ENCODE assay signal across 8 cellular contexts in genomic region chr19:2327773-2328400, GRCh38. TPM values are rescaled to one million over a fixed set of nuclear protein-coding genes. Genes with fewer than 3 reads are reported as not detected.
A peak's percentile ranks its signal among the peaks of the same experiment; 100 is the strongest.
DNase-seq lines count a peak whose midpoint lies in the region; ATAC-seq and TF ChIP-seq lines count a peak whose summit lies in the region.

No MANE protein-coding gene starts in this region.

- WGBS in esophagus muscularis mucosa, result under 1% methylated on average over 18 of the region's 18 CpGs

- H3K9me3 Mint-ChIP-seq in activated CD8-positive, alpha-beta memory T cell treated with anti-CD3 and anti-CD28 coated beads, Interleukin-2, amount 10 ng/mL, durations not matched to agents 7 days and 5 days (ENCODE audit: low read depth), result no peaks in the 10 kb centered on the region
- no peaks in the 10 kb centered on the region for H3K9me3 Mint-ChIP-seq in naive thymus-derived CD8-positive, alpha-beta T cell

- intact Hi-C loops in esophagus muscularis mucosa (cut with DNase I), result loop anchor here (5.0 kb wide), 2 partner anchors 51 to 176 kb away; partner anchors contain the start of gene AP3D1

- CTCF ChIA-PET in activated CD8-positive, alpha-beta memory T cell treated with anti-CD3 and anti-CD28 coated beads, Interleukin-2, amount 10 ng/mL, durations not matched to agents 7 days and 5 days (lab: Charles Lee), result interaction anchor here (0.6 to 1.5 kb wide), 11 partner anchors 39 to 623 kb away, joined by 3 to 5 read pairs (median 3); partner anchors contain the start of gene PLEKHJ1

- ATAC-seq in GM19455 (IDR thresholded peaks at IDR 0.05; ENCODE audit: unreplicated experiment), result peak; percentile 2
- ATAC-seq in activated CD8-positive, alpha-beta memory T cell treated with anti-CD3 and anti-CD28 coated beads, Interleukin-2, amount 10 ng/mL, durations not matched to agents 7 days and 5 days, result peak; percentile 87
- ATAC-seq in naive thymus-derived CD8-positive, alpha-beta T cell, result peak; percentile 1 to 44

- no peak for TF ChIP-seq POLR2A in esophagus muscularis mucosa (IDR thresholded peaks at IDR 0.05; ENCODE audit: low read depth)

- H3K36me3 ChIP-seq in esophagus muscularis mucosa, result peaks cover 5 to 33% (median 31%) of the 10 kb centered on the region in 4 donors

- H3K4me3 ChIP-seq in esophagus muscularis mucosa, result peak overlapping the region; percentile 87 to 100 (median 92)

- no peak for TF ChIP-seq CTCF in esophagus muscularis mucosa (IDR thresholded peaks at IDR 0.05)

- H3K27ac ChIP-seq in esophagus muscularis mucosa (replicated peaks in 1 of 4) (peak overlapping the region; percentile 76 to 85 (median 81)), substantia nigra (ENCODE audit: low read depth, low read length, poor library complexity, severe bottlenecking) (peak overlapping the region; percentile 64)

- POLR2A ChIA-PET in naive thymus-derived CD8-positive, alpha-beta T cell (lab: Charles Lee), result interaction anchor here (0.6 to 1.7 kb wide), 20 partner anchors 9 to 1464 kb away, joined by 3 to 11 read pairs (median 4); partner anchors contain the start of genes GADD45B, LMNB2, PLEKHJ1 and REEP6

- H3K27me3 Mint-ChIP-seq in activated CD8-positive, alpha-beta memory T cell treated with anti-CD3 and anti-CD28 coated beads, Interleukin-2, amount 10 ng/mL, durations not matched to agents 7 days and 5 days, result no peaks in the 10 kb centered on the region
- no peaks in the 10 kb centered on the region for H3K27me3 Mint-ChIP-seq in naive thymus-derived CD8-positive, alpha-beta T cell

- no peak for TF ChIP-seq EP300 in esophagus muscularis mucosa (IDR thresholded peaks at IDR 0.05)

- H3K27me3 ChIP-seq in esophagus muscularis mucosa, result no peaks in the 10 kb centered on the region

- H3K36me3 Mint-ChIP-seq in activated CD8-positive, alpha-beta memory T cell treated with anti-CD3 and anti-CD28 coated beads, Interleukin-2, amount 10 ng/mL, durations not matched to agents 7 days and 5 days, result peaks cover 15% of the 10 kb centered on the region
- H3K36me3 Mint-ChIP-seq in naive thymus-derived CD8-positive, alpha-beta T cell, result peaks cover 0 to 31% (median 10%) of the 10 kb centered on the region in 3 donors

- peak overlapping the region; percentile 99 for H3K27ac Mint-ChIP-seq in activated CD8-positive, alpha-beta memory T cell treated with anti-CD3 and anti-CD28 coated beads, Interleukin-2, amount 10 ng/mL, durations not matched to agents 7 days and 5 days
- H3K27ac Mint-ChIP-seq in naive thymus-derived CD8-positive, alpha-beta T cell, result peak overlapping the region; percentile 94 to 100 (median 99)

- H3K4me1 Mint-ChIP-seq in activated CD8-positive, alpha-beta memory T cell treated with anti-CD3 and anti-CD28 coated beads, Interleukin-2, amount 10 ng/mL, durations not matched to agents 7 days and 5 days, result peaks cover 53% of the 10 kb centered on the region
- H3K4me1 Mint-ChIP-seq in naive thymus-derived CD8-positive, alpha-beta T cell, result peaks cover 39 to 76% (median 70%) of the 10 kb centered on the region in 4 donors

- H3K9me3 ChIP-seq in esophagus muscularis mucosa, result no peaks in the 10 kb centered on the region

- DNase-seq in AML-193 (lab: John Stamatoyannopoulos, UW), result peak; percentile 80 to 83
- DNase-seq in NCI-H69 (lab: John Stamatoyannopoulos, UW), result peak; percentile 82
- peak; percentile 85 for DNase-seq in activated CD8-positive, alpha-beta memory T cell treated with anti-CD3 and anti-CD28 coated beads, Interleukin-2, amount 10 ng/mL, durations not matched to agents 7 days and 5 days
- DNase-seq in esophagus muscularis mucosa (ENCODE audit: extremely low spot score), result no peak
- DNase-seq in naive thymus-derived CD8-positive, alpha-beta T cell, result peak in 8 of 10 donors; percentile 36 to 74 (median 51)
- peak in 6 of 49 donors; percentile 4 to 37 (median 24) for DNase-seq in substantia nigra (lab: John Stamatoyannopoulos, UW)
- DNase-seq in H4 (ENCODE audit: low spot score), result no peak

- H3K4me1 ChIP-seq in esophagus muscularis mucosa, result peaks cover 51 to 67% (median 61%) of the 10 kb centered on the region in 4 donors

- peak overlapping the region; percentile 87 for H3K4me3 Mint-ChIP-seq in activated CD8-positive, alpha-beta memory T cell treated with anti-CD3 and anti-CD28 coated beads, Interleukin-2, amount 10 ng/mL, durations not matched to agents 7 days and 5 days
- peak overlapping the region; percentile 95 to 100 (median 99) for H3K4me3 Mint-ChIP-seq in naive thymus-derived CD8-positive, alpha-beta T cell

RNA-seq across cellular contexts. Expression of gene LSM7, which starts 0.5 kb away (rescaled TPM):
- 100 to 1,000 TPM; 135 TPM for total RNA-seq in activated CD8-positive, alpha-beta memory T cell treated with anti-CD3 and anti-CD28 coated beads, Interleukin-2, amount 10 ng/mL, durations not matched to agents 7 days and 5 days
- total RNA-seq in esophagus muscularis mucosa, result 100 to 1,000 TPM in 3 of 4 donors, 10 to 100 TPM in 1; 76.4 to 113 (median 106) TPM
- total RNA-seq in naive thymus-derived CD8-positive, alpha-beta T cell, result 100 to 1,000 TPM in 1 of 2 experiments, 10 to 100 TPM in 1; 99.1 to 102 TPM
- 100 to 1,000 TPM; 187 to 197 (median 196) TPM for polyA plus RNA-seq in naive thymus-derived CD8-positive, alpha-beta T cell
- 235 and 259 TPM in 2 replicates for total RNA-seq in H4 (2014; rRNA removed; shearing (Covaris generic))

RNA-seq across cellular contexts. Expression of gene SPPL2B, which starts 0.6 kb away (rescaled TPM):
- total RNA-seq in activated CD8-positive, alpha-beta memory T cell treated with anti-CD3 and anti-CD28 coated beads, Interleukin-2, amount 10 ng/mL, durations not matched to agents 7 days and 5 days, result 10 to 100 TPM; 63.2 to 72.4 TPM
- total RNA-seq in esophagus muscularis mucosa, result 10 to 100 TPM; 25.0 to 42.4 (median 29.9) TPM
- total RNA-seq in naive thymus-derived CD8-positive, alpha-beta T cell, result 100 to 1,000 TPM; 166 to 175 TPM
- polyA plus RNA-seq in naive thymus-derived CD8-positive, alpha-beta T cell, result 10 to 100 TPM; 10.5 to 17.3 (median 11.0) TPM
- 9.3 and 10.2 TPM in 2 replicates for total RNA-seq in H4 (2014; rRNA removed; shearing (Covaris generic))

RNA-seq across cellular contexts. Expression of gene LINGO3, which starts 19.9 kb away (rescaled TPM):
- under 1 TPM; 0.32 to 0.40 TPM for total RNA-seq in activated CD8-positive, alpha-beta memory T cell treated with anti-CD3 and anti-CD28 coated beads, Interleukin-2, amount 10 ng/mL, durations not matched to agents 7 days and 5 days
- not detected for total RNA-seq in esophagus muscularis mucosa
- 1 to 10 TPM; 1.1 to 1.4 TPM for total RNA-seq in naive thymus-derived CD8-positive, alpha-beta T cell
- polyA plus RNA-seq in naive thymus-derived CD8-positive, alpha-beta T cell, result 1 to 10 TPM; 2.7 to 9.2 (median 5.1) TPM
- total RNA-seq in H4 (2014; rRNA removed; shearing (Covaris generic)), result 0.02 TPM in 1 of 2 replicates, not detected in the other

RNA-seq across cellular contexts. Expression of gene TMPRSS9, which starts 32.2 kb away (rescaled TPM):
- total RNA-seq in activated CD8-positive, alpha-beta memory T cell treated with anti-CD3 and anti-CD28 coated beads, Interleukin-2, amount 10 ng/mL, durations not matched to agents 7 days and 5 days, result not detected
- under 1 TPM in 1 of 4 donors, not detected in 3; 0.17 TPM for total RNA-seq in esophagus muscularis mucosa
- not detected for total RNA-seq in naive thymus-derived CD8-positive, alpha-beta T cell
- polyA plus RNA-seq in naive thymus-derived CD8-positive, alpha-beta T cell, result not detected
- total RNA-seq in H4 (2014; rRNA removed; shearing (Covaris generic)), result 0.45 TPM in 1 of 2 replicates, not detected in the other

RNA-seq across cellular contexts. Expression of gene PEAK3, which starts 45.9 kb away (rescaled TPM):
- total RNA-seq in activated CD8-positive, alpha-beta memory T cell treated with anti-CD3 and anti-CD28 coated beads, Interleukin-2, amount 10 ng/mL, durations not matched to agents 7 days and 5 days, result under 1 TPM in 1 of 2 experiments, not detected in 1; 0.54 TPM
- 1 to 10 TPM in 3 of 4 donors, under 1 TPM in 1; 0.78 to 2.3 (median 1.3) TPM for total RNA-seq in esophagus muscularis mucosa
- under 1 TPM; 0.14 to 0.23 TPM for total RNA-seq in naive thymus-derived CD8-positive, alpha-beta T cell
- under 1 TPM in 1 of 3 donors, not detected in 2; 0.15 TPM for polyA plus RNA-seq in naive thymus-derived CD8-positive, alpha-beta T cell
- 0.06 TPM in 1 of 2 replicates, not detected in the other for total RNA-seq in H4 (2014; rRNA removed; shearing (Covaris generic))

Comparison
In these comparisons a context has a peak if more than half of its experiments do, and no peak if none do; other contexts are left out.
1. DNase-seq: peak in AML-193 (2 of 2), NCI-H69 (single experiment), activated CD8-positive, alpha-beta memory T cell treated with anti-CD3 and anti-CD28 coated beads, Interleukin-2, amount 10 ng/mL, durations not matched to agents 7 days and 5 days (single experiment) and naive thymus-derived CD8-positive, alpha-beta T cell (8 of 10); none in esophagus muscularis mucosa (single experiment) and H4 (single experiment).
2. ATAC-seq: peak in every context shown above with its lines; median percentile 87 in activated CD8-positive, alpha-beta memory T cell treated with anti-CD3 and anti-CD28 coated beads, Interleukin-2, amount 10 ng/mL, durations not matched to agents 7 days and 5 days; 22 in naive thymus-derived CD8-positive, alpha-beta T cell; 2 in GM19455.